ENCODE assay signal across 28 cellular contexts in the genomic region with DNA sequence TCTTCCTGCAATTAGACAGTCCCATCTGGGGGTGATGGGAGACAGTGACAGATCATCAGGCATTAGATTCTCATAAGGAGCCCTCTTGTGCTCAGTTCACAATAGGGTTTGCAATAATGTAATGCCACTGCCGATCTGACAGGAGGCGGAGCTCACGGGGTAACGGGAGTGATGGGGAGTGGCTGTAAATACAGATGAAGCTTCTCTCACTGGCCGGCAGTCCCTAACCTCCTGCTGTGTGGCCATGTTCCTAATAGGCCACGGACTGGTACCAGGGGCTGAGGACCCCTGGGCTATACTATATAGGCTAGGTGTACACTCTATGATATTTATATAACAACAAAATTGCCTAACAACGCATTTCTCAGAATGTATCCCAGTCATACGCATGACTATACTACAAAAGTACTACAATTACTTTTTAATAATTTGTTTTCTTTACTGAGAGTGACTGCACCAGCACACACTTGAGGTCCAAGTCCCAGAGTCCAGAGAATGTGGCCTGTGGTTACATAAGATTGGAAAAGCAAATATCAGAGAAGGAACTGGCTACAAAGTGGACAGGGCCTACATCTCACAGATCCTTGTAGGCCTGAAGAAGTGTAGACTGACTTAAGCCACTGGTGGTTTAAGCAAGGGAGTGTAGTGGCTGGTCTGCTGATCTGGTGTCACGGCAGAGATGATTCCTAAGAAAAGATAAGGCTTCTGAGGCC.
"Had no signal": no experiment of that assay in that cellular context is flagged by ENCODE, and none has a peak within 500 bp of the region (broad histone marks: within the 10 kb centered on the region; RNA-seq: fewer than 3 reads in every experiment).

No MANE protein-coding gene starts in this region.

- H3K27ac ChIP-seq: esophagus squamous epithelium, ovary, testis, tibial artery, upper lobe of left lung, uterus had no signal

- H3K4me3 ChIP-seq: esophagus squamous epithelium, heart right ventricle, lung, ovary, testis, tibial artery, upper lobe of left lung, uterus had no signal

- DNase-seq: caudate nucleus; cerebellar nuclear complex; cortex of kidney; effector memory CD8-positive, alpha-beta T cell; erythroblast; esophagus squamous epithelium; foreskin melanocyte; glutamatergic neuron; heart right ventricle; hypothalamus; immature natural killer cell; islet precursor cell; naive thymus-derived CD4-positive, alpha-beta T cell; occipital lobe; ovary; retina; stimulated activated CD4-positive, alpha-beta T cell treated with anti-CD3 and anti-CD28 coated beads, Interleukin-2, amount 100 ng/mL, for 24 hours; stimulated activated CD4-positive, alpha-beta T cell treated with anti-CD3 and anti-CD28 coated beads, Interleukin-4, amount 100 ng/mL, for 24 hours; stimulated activated naive CD4-positive, alpha-beta T cell treated with Interleukin-2 at 50 U/mL for 16 hours; substantia nigra; testis; tibial artery; upper lobe of left lung; uterus had no signal

- H3K27me3 ChIP-seq: esophagus squamous epithelium, heart right ventricle, ovary, testis, tibial artery, upper lobe of left lung, uterus had no signal

- H3K4me1 ChIP-seq: esophagus squamous epithelium, testis had no signal

- H3K9me3 ChIP-seq: ovary, testis, tibial artery, upper lobe of left lung, uterus had no signal

- ATAC-seq: effector memory CD8-positive, alpha-beta T cell; heart right ventricle; naive thymus-derived CD4-positive, alpha-beta T cell; sciatic nerve; stimulated activated effector memory CD8-positive, alpha-beta T cell treated with anti-CD3 and anti-CD28 coated beads, Interleukin-12 subunit alpha, Interleukin-12 subunit beta, amount 100 ng/mL, for 72 hours had no signal

- FAIRE-seq: endometrium had no signal

- H3K36me3 ChIP-seq: esophagus squamous epithelium, heart right ventricle, ovary, tibial artery, upper lobe of left lung, uterus had no signal
